ENCODE assay signal across 10 cellular contexts in genomic region chr14:59631237-59631636, GRCh38. TPM values are rescaled to one million over a fixed set of nuclear protein-coding genes. Genes with fewer than 3 reads are reported as not detected.
DNase-seq lines count a peak whose midpoint lies in the region; ATAC-seq and TF ChIP-seq lines count a peak whose summit lies in the region.
"Had no signal": no experiment of that assay in that cellular context is flagged by ENCODE, and none has a peak within 500 bp of the region (broad histone marks: within the 10 kb centered on the region; RNA-seq: fewer than 3 reads in every experiment).

No MANE protein-coding gene starts in this region.

- H3K36me3 ChIP-seq in breast epithelium (no peaks in the 10 kb centered on the region), upper lobe of right lung (no peaks in the 10 kb centered on the region), spleen (no peaks in the 10 kb centered on the region)

- ATAC-seq in upper lobe of right lung (peak; percentile 52), HG03139 (IDR thresholded peaks at IDR 0.05; ENCODE audit: unreplicated experiment) (no peak)

- H3K27ac ChIP-seq in breast epithelium (no peak overlapping the region), upper lobe of right lung (no peak overlapping the region), spleen (no peak overlapping the region)

- CTCF ChIA-PET in MCF 10A (lab: Yijun Ruan, JAX) = interaction anchor here (1.0 to 3.7 kb wide), 3 partner anchors 55 to 272 kb away, joined by 3 to 166 read pairs (median 31); no protein-coding TSS in a partner anchor

- WGBS in spleen, 5 donors = 31 to 49% (median 32%) methylated on average over 3 of the region's 3 CpGs

- H3K9me3 Mint-ChIP-seq in MCF 10A (ENCODE audit: unreplicated experiment) = peaks cover 10% of the 10 kb centered on the region

- DNase-seq in MCF 10A (ENCODE audit: unreplicated experiment) (peak; percentile 25), breast epithelium (ENCODE audit: low spot score in 2 of 2) (no peak), NCI-H510A treated with DMSO at 0.1 percent for 48 hours (lab: John Stamatoyannopoulos, UW) (peak; percentile 31), erythroblast (lab: John Stamatoyannopoulos, UW) (peak; percentile 4 to 5), upper lobe of right lung (no peak), SIG-M5 treated with dmso at 0.1 percent for 504 hours (lab: John Stamatoyannopoulos, UW; ENCODE audit: unreplicated experiment) (no peak), spleen (no peak)
- DNase-seq: activated T-cell treated with anti-CD3 and anti-CD28 coated beads, Interleukin-2, amount 50 U/mL, for 1 hour had no signal

- no peak overlapping the region for H3K4me3 Mint-ChIP-seq in MCF 10A (ENCODE audit: unreplicated experiment)

- intact Hi-C loops in MCF 10A (cut with micrococcal nuclease) (loop anchor here (5.0 kb wide), 2 partner anchors 66 to 286 kb away; no protein-coding TSS in a partner anchor), breast epithelium (cut with DNase I; ENCODE audit: low total_unique reads) (no loop called here), upper lobe of right lung (cut with DNase I) (no loop called here), spleen (cut with DNase I; ENCODE audit: low total_unique reads) (no loop called here)

- no peaks in the 10 kb centered on the region for H3K4me1 ChIP-seq in breast epithelium
- H3K4me1 ChIP-seq in upper lobe of right lung = no peaks in the 10 kb centered on the region
- H3K4me1 ChIP-seq in spleen = peaks cover 0 to 23% (median 10%) of the 10 kb centered on the region in 6 donors

- peaks cover 21% of the 10 kb centered on the region for H3K4me1 Mint-ChIP-seq in MCF 10A (ENCODE audit: insufficient read depth, unreplicated experiment)

- POLR2A ChIA-PET in MCF 10A (lab: Yijun Ruan, JAX) = no interaction called here

- TF ChIP-seq POLR2A in breast epithelium (IDR thresholded peaks at IDR 0.05) (no peak), erythroblast (IDR thresholded peaks at IDR 0.05; ENCODE audit: low read length) (no peak), spleen (IDR thresholded peaks at IDR 0.05) (no peak)

- H3K27me3 Mint-ChIP-seq in MCF 10A (ENCODE audit: insufficient read depth, unreplicated experiment) = no peaks in the 10 kb centered on the region

- H3K27me3 ChIP-seq in breast epithelium (peaks cover 0 to 9% of the 10 kb centered on the region in 2 donors), upper lobe of right lung (peaks cover 11% of the 10 kb centered on the region), spleen (replicated peaks in 1 of 7) (peaks cover 0 to 52% (median 12%) of the 10 kb centered on the region in 7 donors)

- H3K27ac Mint-ChIP-seq in MCF 10A (ENCODE audit: low read depth, unreplicated experiment) = no peak overlapping the region

- BruUV-seq in MCF 10A (replicated peaks; lab: Mats Ljungman, UMichigan) = no TSS peak

- H3K4me3 ChIP-seq in breast epithelium = peak overlapping the region in 1 of 3 donors; percentile 65
- no peak overlapping the region for H3K4me3 ChIP-seq in upper lobe of right lung
- H3K4me3 ChIP-seq in spleen = peak overlapping the region in 1 of 8 donors; percentile 2

- no peaks in the 10 kb centered on the region for H3K9me3 ChIP-seq in breast epithelium
- no peaks in the 10 kb centered on the region for H3K9me3 ChIP-seq in upper lobe of right lung
- H3K9me3 ChIP-seq in spleen = no peaks in the 10 kb centered on the region

- peaks cover 13% of the 10 kb centered on the region for H3K36me3 Mint-ChIP-seq in MCF 10A (ENCODE audit: insufficient read depth, unreplicated experiment)

- TF ChIP-seq CTCF in MCF 10A (IDR thresholded peaks at IDR 0.05; ENCODE audit: unreplicated experiment) (peak; percentile 39), breast epithelium (IDR thresholded peaks at IDR 0.05) (no peak), upper lobe of right lung (IDR thresholded peaks at IDR 0.05) (peak; percentile 24), spleen (IDR thresholded peaks at IDR 0.05 in 8 of 11, conservative IDR thresholded peaks at IDR 0.05 in 3 of 11) (peak in 4 of 11 experiments; percentile 13 to 35 (median 14))

RNA-seq across cellular contexts. Expression of gene CCDC175, which starts 54.6 kb away (rescaled TPM):
- total RNA-seq in MCF 10A (2022) = not detected in 2 replicates
- under 1 TPM in 1 of 3 donors, not detected in 2; 0.33 TPM for total RNA-seq in breast epithelium
- not detected for total RNA-seq in upper lobe of right lung
- total RNA-seq in spleen = 1 to 10 TPM in 1 of 7 donors, under 1 TPM in 4, not detected in 2; 0.34 to 1.9 (median 0.43) TPM
- polyA plus RNA-seq in spleen = not detected
- total RNA-seq: liver had no signal
- polyA plus RNA-seq: liver had no signal

Comparison
In these comparisons a context has a peak if more than half of its experiments do, and no peak if none do; other contexts are left out.
1. DNase-seq: peak in MCF 10A (single experiment), NCI-H510A treated with DMSO at 0.1 percent for 48 hours (single experiment) and erythroblast (2 of 2); none in breast epithelium (0 of 2), upper lobe of right lung (single experiment), SIG-M5 treated with dmso at 0.1 percent for 504 hours (single experiment) and spleen (single experiment).
2. CTCF ChIP-seq: peak in MCF 10A (single experiment) and upper lobe of right lung (single experiment); none in breast epithelium (0 of 3).